18 cellular contexts compared by ENCODE assay signal in genomic region chr2:69395866-69396265, GRCh38.
"Had no signal": no experiment of that assay in that cellular context is flagged by ENCODE, and none has a peak within 500 bp of the region (broad histone marks: within the 10 kb centered on the region; RNA-seq: fewer than 3 reads in every experiment).

No MANE protein-coding gene starts in this region.

- H3K4me3 ChIP-seq: dorsolateral prefrontal cortex, left lung, lung, spleen, tibial nerve, upper lobe of right lung, vagina had no signal

- H3K27me3 ChIP-seq: dorsolateral prefrontal cortex, left lung, spleen, tibial nerve, upper lobe of right lung, vagina had no signal

- H3K27ac ChIP-seq: left lung, parathyroid adenoma, spleen, tibial nerve, upper lobe of right lung, vagina had no signal

- DNase-seq: cortex of kidney; dorsolateral prefrontal cortex; effector CD8-positive, alpha-beta T cell; foreskin melanocyte; left lung; mesenchymal stem cell; midbrain; naive B cell; spleen; stimulated activated CD4-positive, alpha-beta T cell treated with anti-CD3 and anti-CD28 coated beads, Interleukin-15, amount 100 ng/mL, for 24 hours; stimulated activated CD4-positive, alpha-beta T cell treated with anti-CD3 and anti-CD28 coated beads, Interleukin-1b, Interleukin-23, amount 100 ng/mL, for 48 hours; stimulated activated CD4-positive, alpha-beta T cell treated with anti-CD3 and anti-CD28 coated beads, Interleukin-4, amount 100 ng/mL, for 24 hours; upper lobe of right lung had no signal

- H3K4me1 ChIP-seq: parathyroid adenoma, spleen, tibial nerve, upper lobe of right lung, vagina had no signal

- ATAC-seq: left lung; stimulated activated memory B cell treated with anti-CD40 and anti-IgM and Interleukin-4, amounts not matched to agents 10 μg/mL and 1 μg/mL and 100 μg/mL, for 72 hours; upper lobe of right lung had no signal

- H3K9me3 ChIP-seq: left lung, spleen, tibial nerve, upper lobe of right lung, vagina had no signal
